Comparison of ENCODE assay signal across 28 cellular contexts in the genomic region with DNA sequence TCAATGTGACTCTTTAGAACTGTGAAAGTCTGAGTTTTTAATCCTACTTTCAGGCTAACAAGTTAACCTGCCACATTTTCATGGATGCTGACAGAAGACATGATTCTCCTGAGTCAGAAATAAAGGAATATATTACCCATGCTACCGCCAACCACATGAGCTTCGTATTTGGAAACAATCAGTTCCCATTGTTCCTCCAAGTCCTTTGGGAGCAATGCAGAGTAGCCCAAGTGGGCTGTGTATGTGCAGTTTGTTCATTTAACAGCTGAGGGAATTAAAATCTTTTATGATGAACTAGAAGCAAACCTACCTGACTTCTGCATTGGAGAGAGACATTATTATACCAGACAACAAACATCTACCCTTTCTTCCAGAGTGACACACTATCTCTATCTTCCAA.
"Had no signal": no experiment of that assay in that cellular context is flagged by ENCODE, and none has a peak within 500 bp of the region (broad histone marks: within the 10 kb centered on the region; RNA-seq: fewer than 3 reads in every experiment).

No MANE protein-coding gene starts in this region.

- H3K9me3 ChIP-seq: adrenal gland, body of pancreas, esophagus squamous epithelium, gastroesophageal sphincter had no signal

- DNase-seq: activated CD4-positive, alpha-beta memory T cell treated with anti-CD3 and anti-CD28 coated beads for 36 hours; activated CD4-positive, alpha-beta T cell treated with anti-CD3 and anti-CD28 coated beads for 36 hours; activated CD4-positive, alpha-beta T cell treated with anti-CD3 and anti-CD28 coated beads, Interleukin-2, amount 10 ng/mL, durations not matched to agents 24 days and 14 days; activated CD4-positive, CD25-positive, alpha-beta regulatory T cell; activated CD4-positive, CD25-positive, alpha-beta regulatory T cell treated with anti-CD3 and anti-CD28 coated beads, Interleukin-2, amount 50 U/mL, for 72 hours; activated CD8-positive, alpha-beta memory T cell treated with anti-CD3 and anti-CD28 coated beads, Interleukin-2, amount 10 ng/mL, durations not matched to agents 7 days and 5 days; activated CD8-positive, alpha-beta memory T cell treated with anti-CD3 and anti-CD28 coated beads, Interleukin-2, amount 50 U/mL, for 4 hours; activated CD8-positive, alpha-beta T cell treated with anti-CD3 and anti-CD28 coated beads, Interleukin-2, amount 10 ng/mL, durations not matched to agents 7 days and 5 days; activated effector memory CD4-positive, alpha-beta T cell treated with anti-CD3 and anti-CD28 coated beads, Interleukin-2, amount 50 U/mL, for 16 hours; activated naive CD4-positive, alpha-beta T cell treated with anti-CD3 and anti-CD28 coated beads for 36 hours; activated naive CD8-positive, alpha-beta T cell treated with anti-CD3 and anti-CD28 coated beads for 36 hours; activated naive CD8-positive, alpha-beta T cell treated with anti-CD3 and anti-CD28 coated beads, Interleukin-2, amount 50 U/mL, for 24 hours; activated T-cell treated with anti-CD3 and anti-CD28 coated beads, Interleukin-2, amount 50 U/mL, for 1 hour; activated T-cell treated with anti-CD3 and anti-CD28 coated beads, Interleukin-2, amount 50 U/mL, for 48 hours; adrenal gland; amygdala; aorta; body of pancreas; caudate nucleus; cortex of kidney; effector CD8-positive, alpha-beta T cell; esophagus squamous epithelium; foreskin melanocyte; T-helper 1 cell; T-helper 17 cell; T1000 had no signal

- H3K27me3 ChIP-seq: adrenal gland, body of pancreas, esophagus squamous epithelium, gastroesophageal sphincter had no signal

- H3K4me3 ChIP-seq: adrenal gland, body of pancreas, esophagus squamous epithelium, gastroesophageal sphincter had no signal

- H3K36me3 ChIP-seq: adrenal gland, esophagus squamous epithelium, gastroesophageal sphincter had no signal

- H3K27ac ChIP-seq: adrenal gland, body of pancreas, epithelial cell of prostate, esophagus squamous epithelium, gastroesophageal sphincter had no signal

- H3K4me1 ChIP-seq: body of pancreas, esophagus squamous epithelium, gastroesophageal sphincter had no signal

- ATAC-seq: activated CD4-positive, alpha-beta T cell treated with anti-CD3 and anti-CD28 coated beads for 36 hours; activated CD8-positive, alpha-beta memory T cell treated with anti-CD3 and anti-CD28 coated beads, Interleukin-2, amount 10 ng/mL, durations not matched to agents 7 days and 5 days; activated CD8-positive, alpha-beta T cell treated with anti-CD3 and anti-CD28 coated beads, Interleukin-2, amount 10 ng/mL, durations not matched to agents 7 days and 5 days; activated naive CD8-positive, alpha-beta T cell treated with anti-CD3 and anti-CD28 coated beads, Interleukin-2, amount 50 U/mL, for 24 hours; body of pancreas; gastroesophageal sphincter; T-helper 17 cell had no signal
